17 cellular contexts compared by ENCODE assay signal in the genomic region with DNA sequence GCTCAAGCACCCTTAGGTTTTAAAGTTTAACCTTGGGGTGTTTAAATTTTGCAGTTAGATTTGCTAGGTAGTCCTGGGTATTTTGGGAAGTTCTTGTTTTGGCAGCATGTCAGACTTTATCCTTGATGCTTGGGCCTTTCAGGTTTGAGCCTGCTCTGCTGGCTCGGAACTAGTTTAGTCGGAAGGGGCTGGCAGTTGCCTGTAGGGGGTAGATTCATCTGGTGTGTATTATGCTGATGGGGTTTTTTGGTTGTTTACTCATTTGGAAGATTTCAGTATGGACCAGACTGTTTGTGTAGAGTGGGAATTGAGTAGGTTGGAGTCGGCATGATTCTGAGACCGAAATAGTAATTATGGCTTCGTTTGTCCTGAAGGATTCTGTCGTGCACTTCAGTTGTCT. TPM values are rescaled to one million over a fixed set of nuclear protein-coding genes. Genes with fewer than 3 reads are reported as not detected.
DNase-seq lines count a peak whose midpoint lies in the region; ATAC-seq, FAIRE-seq and TF ChIP-seq lines count a peak whose summit lies in the region.
"Had no signal": no experiment of that assay in that cellular context is flagged by ENCODE, and none has a peak within 500 bp of the region (broad histone marks: within the 10 kb centered on the region; RNA-seq: fewer than 3 reads in every experiment).

No MANE protein-coding gene starts in this region.

- H3K4me1 ChIP-seq in mesendoderm (ENCODE audit: control insufficient read depth, low read depth, low read length), result no peaks in the 10 kb centered on the region

- no peak overlapping the region for H3K23ac ChIP-seq in mesendoderm (ENCODE audit: low read length)

- ATAC-seq in activated naive CD4-positive, alpha-beta T cell treated with anti-CD3 and anti-CD28 coated beads, Interleukin-2, amount 50 U/mL, for 72 hours, result no peak
- ATAC-seq in effector memory CD8-positive, alpha-beta T cell (replicated peaks), result no peak
- no peak for ATAC-seq in stimulated activated memory B cell treated with anti-CD40 and anti-IgM and Interleukin-4, amounts not matched to agents 10 μg/mL and 1 μg/mL and 100 μg/mL, for 72 hours
- ATAC-seq in GM21717 (IDR thresholded peaks at IDR 0.05; ENCODE audit: unreplicated experiment), result no peak

- no peak overlapping the region for H3K56ac ChIP-seq in mesendoderm (ENCODE audit: low read length)

- no peak overlapping the region for H3K4ac ChIP-seq in mesendoderm (ENCODE audit: low read depth, low read length)

- TF ChIP-seq CTCF in RWPE1 (conservative IDR thresholded peaks at IDR 0.05; ENCODE audit: low read depth), result no peak

- no peak overlapping the region for H4K5ac ChIP-seq in mesendoderm (ENCODE audit: low read length)

- H3K4me1 Mint-ChIP-seq in activated naive CD4-positive, alpha-beta T cell treated with anti-CD3 and anti-CD28 coated beads, Interleukin-2, amount 50 U/mL, for 24 hours, result peaks cover 44% of the 10 kb centered on the region
- H3K4me1 Mint-ChIP-seq in effector memory CD8-positive, alpha-beta T cell (ENCODE audit: low read depth in 2 of 2), result peaks cover 36% of the 10 kb centered on the region in 2 donors
- peaks cover 48% of the 10 kb centered on the region for H3K4me1 Mint-ChIP-seq in stimulated activated memory B cell treated with anti-CD40 and anti-IgM and Interleukin-4, amounts not matched to agents 10 μg/mL and 1 μg/mL and 100 μg/mL, for 72 hours

- H2BK5ac ChIP-seq in mesendoderm (ENCODE audit: low read length), result no peak overlapping the region

- DNase-seq in activated naive CD4-positive, alpha-beta T cell treated with anti-CD3 and anti-CD28 coated beads, Interleukin-2, amount 50 U/mL, for 72 hours (ENCODE audit: low spot score in 2 of 2), result no peak
- no peak for DNase-seq in RWPE1 (ENCODE audit: low spot score)
- no peak for DNase-seq in effector memory CD8-positive, alpha-beta T cell
- DNase-seq in frontal cortex (ENCODE audit: low spot score in 2 of 2), result no peak
- no peak for DNase-seq in mesendoderm
- DNase-seq: activated naive CD4-positive, alpha-beta T cell; brain microvascular endothelial cell; GDM1; mesenchymal stem cell; NCI-H187; retina; stomach; T-helper 1 cell had no signal

- H3K27ac Mint-ChIP-seq in activated naive CD4-positive, alpha-beta T cell treated with anti-CD3 and anti-CD28 coated beads, Interleukin-2, amount 50 U/mL, for 24 hours, result peak overlapping the region; percentile 4
- H3K27ac Mint-ChIP-seq in activated naive CD4-positive, alpha-beta T cell treated with anti-CD3 and anti-CD28 coated beads, Interleukin-2, amount 50 U/mL, for 72 hours, result peak overlapping the region in 1 of 2 donors; percentile 41
- H3K27ac Mint-ChIP-seq in effector memory CD8-positive, alpha-beta T cell, result peak overlapping the region; percentile 4 to 91
- H3K27ac Mint-ChIP-seq in stimulated activated memory B cell treated with anti-CD40 and anti-IgM and Interleukin-4, amounts not matched to agents 10 μg/mL and 1 μg/mL and 100 μg/mL, for 72 hours, result peak overlapping the region; percentile 71

- H3K36me3 ChIP-seq in mesendoderm (ENCODE audit: control insufficient read depth, insufficient read depth, low read length), result peaks cover 16% of the 10 kb centered on the region

- no peaks in the 10 kb centered on the region for H3K9me3 Mint-ChIP-seq in activated naive CD4-positive, alpha-beta T cell treated with anti-CD3 and anti-CD28 coated beads, Interleukin-2, amount 50 U/mL, for 24 hours
- no peaks in the 10 kb centered on the region for H3K9me3 Mint-ChIP-seq in activated naive CD4-positive, alpha-beta T cell treated with anti-CD3 and anti-CD28 coated beads, Interleukin-2, amount 50 U/mL, for 72 hours
- no peaks in the 10 kb centered on the region for H3K9me3 Mint-ChIP-seq in effector memory CD8-positive, alpha-beta T cell
- no peaks in the 10 kb centered on the region for H3K9me3 Mint-ChIP-seq in stimulated activated memory B cell treated with anti-CD40 and anti-IgM and Interleukin-4, amounts not matched to agents 10 μg/mL and 1 μg/mL and 100 μg/mL, for 72 hours

- no peak overlapping the region for H3K4me3 ChIP-seq in mesendoderm (ENCODE audit: low read length)
- H3K4me3 ChIP-seq: stomach had no signal

- H2AK5ac ChIP-seq in mesendoderm (ENCODE audit: low read length), result no peak overlapping the region

- peaks cover 94% of the 10 kb centered on the region for H3K79me2 ChIP-seq in mesendoderm (ENCODE audit: control insufficient read depth, insufficient read depth, low read length)

- peaks cover 8% of the 10 kb centered on the region for H3K79me1 ChIP-seq in mesendoderm (ENCODE audit: low read length)

- no peak overlapping the region for H2BK15ac ChIP-seq in mesendoderm (replicated peaks; ENCODE audit: low read depth)

- H3K27ac ChIP-seq in RWPE1 (peak overlapping the region; percentile 38), mesendoderm (ENCODE audit: low read depth, low read length) (no peak overlapping the region)
- H3K27ac ChIP-seq: brain microvascular endothelial cell, stomach had no signal

- no peak overlapping the region for H3K18ac ChIP-seq in mesendoderm (ENCODE audit: low read length)

- peaks cover 9% of the 10 kb centered on the region for H3K36me3 Mint-ChIP-seq in activated naive CD4-positive, alpha-beta T cell treated with anti-CD3 and anti-CD28 coated beads, Interleukin-2, amount 50 U/mL, for 24 hours
- peaks cover 8 to 10% of the 10 kb centered on the region in 2 donors for H3K36me3 Mint-ChIP-seq in activated naive CD4-positive, alpha-beta T cell treated with anti-CD3 and anti-CD28 coated beads, Interleukin-2, amount 50 U/mL, for 72 hours
- H3K36me3 Mint-ChIP-seq in effector memory CD8-positive, alpha-beta T cell (ENCODE audit: insufficient read depth), result peaks cover 66% of the 10 kb centered on the region
- peaks cover 23% of the 10 kb centered on the region for H3K36me3 Mint-ChIP-seq in stimulated activated memory B cell treated with anti-CD40 and anti-IgM and Interleukin-4, amounts not matched to agents 10 μg/mL and 1 μg/mL and 100 μg/mL, for 72 hours

- no peaks in the 10 kb centered on the region for H3K27me3 ChIP-seq in mesendoderm (ENCODE audit: insufficient read depth, low read length, poor library complexity)
- H3K27me3 ChIP-seq: brain microvascular endothelial cell, stomach had no signal

- no peak overlapping the region for H3K4me3 Mint-ChIP-seq in activated naive CD4-positive, alpha-beta T cell treated with anti-CD3 and anti-CD28 coated beads, Interleukin-2, amount 50 U/mL, for 24 hours
- peak overlapping the region in 1 of 2 donors; percentile 3 for H3K4me3 Mint-ChIP-seq in effector memory CD8-positive, alpha-beta T cell
- H3K4me3 Mint-ChIP-seq in stimulated activated memory B cell treated with anti-CD40 and anti-IgM and Interleukin-4, amounts not matched to agents 10 μg/mL and 1 μg/mL and 100 μg/mL, for 72 hours, result no peak overlapping the region

- no peaks in the 10 kb centered on the region for H3K27me3 Mint-ChIP-seq in activated naive CD4-positive, alpha-beta T cell treated with anti-CD3 and anti-CD28 coated beads, Interleukin-2, amount 50 U/mL, for 24 hours
- H3K27me3 Mint-ChIP-seq in effector memory CD8-positive, alpha-beta T cell, result no peaks in the 10 kb centered on the region
- H3K27me3 Mint-ChIP-seq in stimulated activated memory B cell treated with anti-CD40 and anti-IgM and Interleukin-4, amounts not matched to agents 10 μg/mL and 1 μg/mL and 100 μg/mL, for 72 hours, result no peaks in the 10 kb centered on the region

- no peak for FAIRE-seq in frontal cortex (lab: Jason Lieb, UNC)
- FAIRE-seq: islet of Langerhans had no signal

- H4K8ac ChIP-seq in mesendoderm (ENCODE audit: low read depth, low read length), result no peak overlapping the region

- WGBS in mesendoderm (ENCODE audit: extremely low coverage, insufficient coverage, low lambda C conversion rate), result no CpG with 5 or more reads among the region's 6 CpGs

- no peak overlapping the region for H3K9ac ChIP-seq in mesendoderm (ENCODE audit: low read length)

- CTCF ChIA-PET in RWPE1 (lab: Yijun Ruan, JAX), result interaction anchor here (0.7 to 1.0 kb wide), 2 partner anchors 17 to 88 kb away, joined by 3 read pairs; no protein-coding TSS in a partner anchor

- no peak overlapping the region for H3K4me2 ChIP-seq in mesendoderm (ENCODE audit: low read length)

- no peak overlapping the region for H2BK120ac ChIP-seq in mesendoderm (ENCODE audit: low read depth, low read length)

- POLR2A ChIA-PET in RWPE1 (lab: Yijun Ruan, JAX; ENCODE audit: low non-redundant PET), result no interaction called here

RNA-seq across cellular contexts. Expression of a gene that starts 15.1 kb away (rescaled TPM):
- total RNA-seq in activated naive CD4-positive, alpha-beta T cell treated with anti-CD3 and anti-CD28 coated beads, Interleukin-2, amount 50 U/mL, for 72 hours, result 100 to 1,000 TPM; 372 to 377 TPM
- total RNA-seq in frontal cortex, result 132 TPM
- polyA plus RNA-seq in mesendoderm (2013, experiment 1 of 2), result 413 TPM
- polyA plus RNA-seq in mesendoderm (2013, experiment 2 of 2), result 408 TPM

RNA-seq across cellular contexts. Expression of a gene that starts 32.0 kb away (rescaled TPM):
- total RNA-seq in activated naive CD4-positive, alpha-beta T cell treated with anti-CD3 and anti-CD28 coated beads, Interleukin-2, amount 50 U/mL, for 72 hours, result 10 to 100 TPM; 47.4 to 48.4 TPM
- total RNA-seq in frontal cortex, result 31.8 TPM
- polyA plus RNA-seq in mesendoderm (2013, experiment 1 of 2), result 29.5 TPM
- polyA plus RNA-seq in mesendoderm (2013, experiment 2 of 2), result 28.5 TPM

RNA-seq across cellular contexts. Expression of a gene that starts 43.9 kb away (rescaled TPM):
- total RNA-seq in activated naive CD4-positive, alpha-beta T cell treated with anti-CD3 and anti-CD28 coated beads, Interleukin-2, amount 50 U/mL, for 72 hours, result 10 to 100 TPM; 81.3 to 92.0 TPM
- total RNA-seq in frontal cortex, result 18.8 TPM
- 93.4 TPM for polyA plus RNA-seq in mesendoderm (2013, experiment 1 of 2)
- 90.6 TPM for polyA plus RNA-seq in mesendoderm (2013, experiment 2 of 2)

RNA-seq across cellular contexts. Expression of a gene that starts 48.6 kb away (rescaled TPM):
- total RNA-seq in activated naive CD4-positive, alpha-beta T cell treated with anti-CD3 and anti-CD28 coated beads, Interleukin-2, amount 50 U/mL, for 72 hours, result 100 to 1,000 TPM; 191 to 219 TPM
- 38.3 TPM for total RNA-seq in frontal cortex
- polyA plus RNA-seq in mesendoderm (2013, experiment 1 of 2), result 61.4 TPM
- polyA plus RNA-seq in mesendoderm (2013, experiment 2 of 2), result 60.6 TPM
